In the genomic region with DNA sequence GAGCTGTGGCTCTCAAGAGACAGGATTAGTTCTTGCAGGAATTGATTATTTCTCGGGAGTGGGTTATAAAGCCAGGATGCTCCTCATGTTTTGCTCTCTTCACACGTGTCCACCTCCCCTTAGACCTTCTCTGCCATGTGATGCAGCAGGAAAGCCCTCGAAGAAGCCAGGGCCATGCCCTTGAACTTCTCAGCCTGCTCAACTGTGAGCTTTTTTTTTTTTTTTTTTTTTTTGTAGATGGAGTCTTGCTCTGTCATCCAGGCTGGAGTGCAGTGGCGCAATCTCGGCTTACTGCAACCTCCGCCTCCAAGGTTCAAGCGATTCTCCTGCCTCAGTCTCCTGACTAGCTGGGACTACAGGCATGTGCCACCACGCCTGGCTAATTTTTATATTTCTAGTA, we compare ENCODE assay signal across 6 cellular contexts. TPM values are rescaled to one million over a fixed set of nuclear protein-coding genes. Genes with fewer than 3 reads are reported as not detected.
DNase-seq lines count a peak whose midpoint lies in the region; ATAC-seq and TF ChIP-seq lines count a peak whose summit lies in the region.
"Not testable (repeated sequence)": the region's sequence is repeated elsewhere in the genome, so short reads cannot be mapped to it uniquely, and the experiment has no call there.

No MANE protein-coding gene starts in this region.

- H3K27ac Mint-ChIP-seq in CD14-positive monocyte: peak overlapping the region in 4 of 7 donors; percentile 64 to 85 (median 77)
- H3K27ac Mint-ChIP-seq in CD8-positive, alpha-beta T cell: peak overlapping the region; percentile 4
- H3K27ac Mint-ChIP-seq in stimulated activated effector memory CD8-positive, alpha-beta T cell treated with anti-CD3 and anti-CD28 coated beads, Interleukin-12 subunit alpha, Interleukin-12 subunit beta, amount 100 ng/mL, for 72 hours: peak overlapping the region; percentile 32

- peaks cover 19% of the 10 kb centered on the region for H3K4me1 ChIP-seq in A673 (ENCODE audit: insufficient read depth, low read length, poor library complexity, severe bottlenecking)
- not testable (repeated sequence) for H3K4me1 ChIP-seq in CD8-positive, alpha-beta T cell (ENCODE audit: insufficient read depth, low read length); HEK293 (ENCODE audit: control insufficient read depth, insufficient read depth, low read length); adrenal gland (replicated peaks in 1 of 2)

- H3K36me3 Mint-ChIP-seq in CD14-positive monocyte: peaks cover 31 to 59% of the 10 kb centered on the region in 2 donors
- peaks cover 19% of the 10 kb centered on the region for H3K36me3 Mint-ChIP-seq in CD8-positive, alpha-beta T cell
- H3K36me3 Mint-ChIP-seq in stimulated activated effector memory CD8-positive, alpha-beta T cell treated with anti-CD3 and anti-CD28 coated beads, Interleukin-12 subunit alpha, Interleukin-12 subunit beta, amount 100 ng/mL, for 72 hours: not testable (repeated sequence)

- H3K4me3 ChIP-seq in A673 (ENCODE audit: low read depth, low read length, poor library complexity, severe bottlenecking); CD8-positive, alpha-beta T cell (ENCODE audit: low read depth, low read length); HEK293 (ENCODE audit: low read depth, low read length); adrenal gland: not testable (repeated sequence)

- not testable (repeated sequence) for H3K36me3 ChIP-seq in A673 (ENCODE audit: insufficient read depth, low read length, poor library complexity, severe bottlenecking); CD8-positive, alpha-beta T cell (ENCODE audit: insufficient read depth, low read length); adrenal gland (replicated peaks in 1 of 2)
- H3K36me3 ChIP-seq in HEK293 (ENCODE audit: control insufficient read depth in 2 of 2, insufficient read depth in 1 of 2, low read length in 2 of 2): peaks cover 0 to 14% of the 10 kb centered on the region in 2 experiments; a peak in 2 of 3 replicates

- 54 to 67% (median 58%) methylated on average over 8 of the region's 8 CpGs for WGBS in adrenal gland, 4 donors

- TF ChIP-seq POLR2A in adrenal gland (IDR thresholded peaks at IDR 0.05): not testable (repeated sequence)

- not testable (repeated sequence) for H3K9me3 ChIP-seq in A673 (ENCODE audit: low read depth, low read length, poor library complexity, severe bottlenecking); CD8-positive, alpha-beta T cell (ENCODE audit: low read length); HEK293 (ENCODE audit: control insufficient read depth, insufficient read depth, low read depth, low read length); adrenal gland (replicated peaks in 1 of 3)

- not testable (repeated sequence) for H3K27me3 ChIP-seq in A673 (replicated peaks; ENCODE audit: insufficient read depth, low read depth, low read length, poor library complexity); CD8-positive, alpha-beta T cell (ENCODE audit: insufficient read depth, low read length); adrenal gland

- POLR2A ChIA-PET in A673 (lab: Charles Lee; ENCODE audit: low non-redundant PET): not testable (repeated sequence)
- POLR2A ChIA-PET in CD8-positive, alpha-beta T cell (lab: Charles Lee): interaction anchor here (0.6 to 1.2 kb wide), 3 partner anchors 100 to 1398 kb away, joined by 3 to 6 read pairs (median 4); partner anchors contain the start of genes ORC3 and RARS2
- POLR2A ChIA-PET in HEK293 (lab: Yijun Ruan, JAX): interaction anchor here (0.6 to 0.7 kb wide), 2 partner anchors 44 to 410 kb away, joined by 3 read pairs; no protein-coding TSS in a partner anchor

- H3K9me3 Mint-ChIP-seq in CD14-positive monocyte; CD8-positive, alpha-beta T cell; stimulated activated effector memory CD8-positive, alpha-beta T cell treated with anti-CD3 and anti-CD28 coated beads, Interleukin-12 subunit alpha, Interleukin-12 subunit beta, amount 100 ng/mL, for 72 hours: not testable (repeated sequence)

- H3K27me3 Mint-ChIP-seq in CD14-positive monocyte (ENCODE audit: low read depth in 3 of 3); CD8-positive, alpha-beta T cell (ENCODE audit: low read depth): not testable (repeated sequence)

- H3K4me1 Mint-ChIP-seq in CD14-positive monocyte: peaks cover 14% of the 10 kb centered on the region
- not testable (repeated sequence) for H3K4me1 Mint-ChIP-seq in CD8-positive, alpha-beta T cell (ENCODE audit: low read depth); stimulated activated effector memory CD8-positive, alpha-beta T cell treated with anti-CD3 and anti-CD28 coated beads, Interleukin-12 subunit alpha, Interleukin-12 subunit beta, amount 100 ng/mL, for 72 hours

- H3K27ac ChIP-seq in A673 (ENCODE audit: low read depth, low read length, poor library complexity, severe bottlenecking) (peak overlapping the region; percentile 1), adrenal gland (peak overlapping the region in 2 of 5 donors; percentile 14 to 28)
- not testable (repeated sequence) for H3K27ac ChIP-seq in CD8-positive, alpha-beta T cell (ENCODE audit: low read depth, low read length); HEK293 (ENCODE audit: extremely low read depth, low read depth, low read length)

- not testable (repeated sequence) for TF ChIP-seq CTCF in A673 (conservative IDR thresholded peaks at IDR 0.05; ENCODE audit: low read depth, low read length); CD14-positive monocyte (IDR thresholded peaks at IDR 0.05); CD8-positive, alpha-beta T cell (IDR thresholded peaks at IDR 0.05); HEK293 (tag by site-specific recombination; IDR thresholded peaks at IDR 0.05); adrenal gland (IDR thresholded peaks at IDR 0.05)

- not testable (repeated sequence) for BruUV-seq in A673 (replicated peaks; lab: Mats Ljungman, UMichigan)

- ATAC-seq in CD8-positive, alpha-beta T cell; stimulated activated effector memory CD8-positive, alpha-beta T cell treated with anti-CD3 and anti-CD28 coated beads, Interleukin-12 subunit alpha, Interleukin-12 subunit beta, amount 100 ng/mL, for 72 hours: not testable (repeated sequence)

- not testable (repeated sequence) for H3K4me3 Mint-ChIP-seq in CD14-positive monocyte; CD8-positive, alpha-beta T cell; stimulated activated effector memory CD8-positive, alpha-beta T cell treated with anti-CD3 and anti-CD28 coated beads, Interleukin-12 subunit alpha, Interleukin-12 subunit beta, amount 100 ng/mL, for 72 hours

- not testable (repeated sequence) for DNase-seq in A673 (ENCODE audit: low spot score); CD14-positive monocyte (ENCODE audit: low spot score); CD8-positive, alpha-beta T cell; stimulated activated effector memory CD8-positive, alpha-beta T cell treated with anti-CD3 and anti-CD28 coated beads, Interleukin-12 subunit alpha, Interleukin-12 subunit beta, amount 100 ng/mL, for 72 hours (ENCODE audit: low spot score in 2 of 2)
- DNase-seq in adrenal gland: peak; percentile 26 to 80 (median 68)

- CTCF ChIA-PET in A673 (lab: Charles Lee); CD8-positive, alpha-beta T cell (lab: Charles Lee); HEK293 (lab: Yijun Ruan, JAX): not testable (repeated sequence)

- intact Hi-C loops in A673 (cut with micrococcal nuclease; ENCODE audit: unreplicated experiment): loop anchor here (10.0 kb wide), 1 partner anchor 355 kb away; no protein-coding TSS in a partner anchor
- intact Hi-C loops in CD14-positive monocyte (cut with micrococcal nuclease); CD8-positive, alpha-beta T cell (cut with DNase I, micrococcal nuclease); adrenal gland (cut with DNase I): not testable (repeated sequence)

TF ChIP-seq in HEK293, 187 proteins besides CTCF, POLR2A, EP300 and RAD21:
- peak; percentile 44; the same call in 1 of the 2 replicates for TF ChIP-seq ZNF362 (tag by site-specific recombination; IDR thresholded peaks at IDR 0.05)
TF ChIP-seq in HEK293: peak in this region for 1; not testable (repeated sequence) for 186.

RNA-seq across cellular contexts. Expression of gene SLC35A1, which starts 16.6 kb away (rescaled TPM):
- total RNA-seq in A673 (2021): 11.5 and 13.0 TPM in 2 replicates
- 100 to 1,000 TPM in 1 of 2 donors, 10 to 100 TPM in 1; 90.6 to 103 TPM for polyA plus RNA-seq in CD14-positive monocyte
- 1 to 10 TPM; 4.3 to 4.9 TPM for total RNA-seq in CD8-positive, alpha-beta T cell
- total RNA-seq in adrenal gland: 10 to 100 TPM; 19.9 to 38.8 (median 29.3) TPM
- 10 to 100 TPM; 27.2 to 41.0 (median 31.8) TPM for polyA plus RNA-seq in adrenal gland

Comparison
In these comparisons a context has a peak if more than half of its experiments do, and no peak if none do; other contexts are left out.
1. H3K27ac Mint-ChIP-seq: peak in every context shown above with its lines; median percentile 77 in CD14-positive monocyte; 32 in stimulated activated effector memory CD8-positive, alpha-beta T cell treated with anti-CD3 and anti-CD28 coated beads, Interleukin-12 subunit alpha, Interleukin-12 subunit beta, amount 100 ng/mL, for 72 hours; 4 in CD8-positive, alpha-beta T cell.